Comparison of ENCODE assay signal across 15 cellular contexts in the genomic region with DNA sequence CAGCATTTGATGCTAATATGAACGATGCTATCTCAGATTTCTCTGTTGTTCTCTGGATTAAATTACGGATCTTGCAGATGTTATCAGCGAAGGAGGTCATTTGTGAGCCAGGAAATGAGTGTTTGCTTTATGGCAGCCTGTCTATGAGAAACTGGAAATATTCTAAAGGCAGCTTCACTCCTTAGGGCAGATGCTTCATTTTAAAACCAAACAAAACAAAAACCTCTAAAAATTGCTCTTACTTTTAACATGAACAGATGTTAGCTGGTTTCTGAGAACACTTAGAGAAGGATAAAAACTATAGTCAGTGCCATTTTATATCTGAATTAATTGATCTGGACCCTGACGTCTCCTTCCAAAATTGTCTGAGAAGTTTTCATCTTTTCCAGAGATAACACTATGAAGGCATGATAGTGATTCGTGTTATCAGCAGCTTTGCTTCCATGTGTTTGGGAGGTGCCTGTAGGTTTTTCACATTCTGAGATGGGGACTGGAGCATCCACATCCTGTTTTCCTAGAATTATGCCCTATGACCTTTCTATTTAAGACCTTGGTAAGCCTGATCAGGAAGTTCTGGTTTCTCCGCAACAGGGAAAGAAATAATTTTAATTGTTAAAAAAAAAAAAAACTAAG. TPM values are rescaled to one million over a fixed set of nuclear protein-coding genes. Genes with fewer than 3 reads are reported as not detected.
DNase-seq lines count a peak whose midpoint lies in the region; ATAC-seq, FAIRE-seq and TF ChIP-seq lines count a peak whose summit lies in the region.
"Had no signal": no experiment of that assay in that cellular context is flagged by ENCODE, and none has a peak within 500 bp of the region (broad histone marks: within the 10 kb centered on the region; RNA-seq: fewer than 3 reads in every experiment).

No MANE protein-coding gene starts in this region.

- no peak overlapping the region for H3K9ac ChIP-seq in liver (ENCODE audit: low read depth in 1 of 2, low read length in 2 of 2)
- no peak overlapping the region for H3K9ac ChIP-seq in HepG2 (ENCODE audit: insufficient read depth, low read depth, low read length)
- peak overlapping the region; percentile 16 for H3K9ac ChIP-seq in astrocyte (ENCODE audit: low read length)

- H3K36me3 ChIP-seq in liver (ENCODE audit: control insufficient read depth in 4 of 4, insufficient read depth in 3 of 4, low read depth in 1 of 4, low read length in 3 of 4), result no peaks in the 10 kb centered on the region
- no peaks in the 10 kb centered on the region for H3K36me3 ChIP-seq in HepG2 (replicated peaks in 1 of 2; ENCODE audit: control insufficient read depth in 1 of 2, insufficient read depth in 2 of 2, low read length in 2 of 2)
- no peaks in the 10 kb centered on the region for H3K36me3 ChIP-seq in astrocyte (ENCODE audit: insufficient read depth, low read length)
- H3K36me3 ChIP-seq in mesodermal cell (ENCODE audit: control insufficient read depth, insufficient read depth, low read length), result no peaks in the 10 kb centered on the region
- H3K36me3 ChIP-seq in CD8-positive, alpha-beta T cell (ENCODE audit: insufficient read depth, low read length), result no peaks in the 10 kb centered on the region
- H3K36me3 ChIP-seq: SJCRH30 had no signal

- no peaks in the 10 kb centered on the region for H3K9me3 ChIP-seq in liver (ENCODE audit: control insufficient read depth in 4 of 4, low read length in 3 of 4)
- H3K9me3 ChIP-seq in HepG2 (ENCODE audit: low read length), result no peaks in the 10 kb centered on the region
- no peaks in the 10 kb centered on the region for H3K9me3 ChIP-seq in astrocyte (ENCODE audit: insufficient read depth, low read depth, low read length)
- no peaks in the 10 kb centered on the region for H3K9me3 ChIP-seq in mesodermal cell (ENCODE audit: control insufficient read depth, low read length)
- H3K9me3 ChIP-seq in CD8-positive, alpha-beta T cell (ENCODE audit: low read length), result no peaks in the 10 kb centered on the region
- H3K9me3 ChIP-seq: SJCRH30 had no signal

- no peak for TF ChIP-seq RAD21 in liver (IDR thresholded peaks at IDR 0.05)
- no peak for TF ChIP-seq RAD21 in HepG2 (CRISPR knock-in tag; IDR thresholded peaks at IDR 0.05)

- H3K4me2 ChIP-seq in HepG2 (ENCODE audit: low read depth, low read length) (no peak overlapping the region), astrocyte (ENCODE audit: low read length) (peak overlapping the region; percentile 42)

- peak overlapping the region in 1 of 2 donors; percentile 27 for H3K27ac ChIP-seq in liver (ENCODE audit: low read depth in 1 of 2, low read length in 2 of 2)
- no peak overlapping the region for H3K27ac ChIP-seq in HepG2 (ENCODE audit: extremely low read length, insufficient read depth, low read length)
- peak overlapping the region; percentile 34 for H3K27ac ChIP-seq in astrocyte (ENCODE audit: low read depth, low read length)
- H3K27ac ChIP-seq in mesodermal cell (ENCODE audit: low read depth, low read length, severe bottlenecking), result peak overlapping the region; percentile 51
- H3K27ac ChIP-seq in CD8-positive, alpha-beta T cell (ENCODE audit: low read depth, low read length), result no peak overlapping the region
- H3K27ac ChIP-seq: SJCRH30 had no signal

- no peak for TF ChIP-seq POLR2A in HepG2 (IDR thresholded peaks at IDR 0.05; ENCODE audit: insufficient read depth in 1 of 2, low read depth in 2 of 2, low read length in 2 of 2)

- in situ Hi-C loops in HepG2 (cut with HindIII; ENCODE audit: extremely low pct_ligation_motif_present, low pct_unique_long_range_greater_than_20kb), result no loop called here

- POLR2A ChIA-PET in HepG2 (lab: Yijun Ruan, JAX), result no interaction called here
- POLR2A ChIA-PET in CD8-positive, alpha-beta T cell (lab: Charles Lee), result no interaction called here

- H3K4me1 Mint-ChIP-seq in astrocyte (ENCODE audit: low read depth, unreplicated experiment), result peaks cover 5% of the 10 kb centered on the region
- H3K4me1 Mint-ChIP-seq in CD8-positive, alpha-beta T cell (ENCODE audit: low read depth), result no peaks in the 10 kb centered on the region
- H3K4me1 Mint-ChIP-seq: naive thymus-derived CD8-positive, alpha-beta T cell had no signal

- H3K79me2 ChIP-seq in HepG2 (ENCODE audit: insufficient read depth, low read length) (no peaks in the 10 kb centered on the region), astrocyte (ENCODE audit: insufficient read depth, low read length) (no peaks in the 10 kb centered on the region)

- H4K20me1 ChIP-seq in HepG2 (ENCODE audit: insufficient read depth, low read length), result no peaks in the 10 kb centered on the region
- H4K20me1 ChIP-seq in astrocyte (ENCODE audit: insufficient read depth, low read length), result no peaks in the 10 kb centered on the region

- H3K4me3 Mint-ChIP-seq in astrocyte (ENCODE audit: unreplicated experiment), result no peak overlapping the region
- H3K4me3 Mint-ChIP-seq in CD8-positive, alpha-beta T cell, result no peak overlapping the region
- H3K4me3 Mint-ChIP-seq: dendritic cell treated with granulocyte-macrophage colony-stimulating factor and Interleukin-4, amounts not matched to agents 40 ng/mL and 50 ng/mL, for 4 days; naive thymus-derived CD8-positive, alpha-beta T cell had no signal

- no peaks in the 10 kb centered on the region for H3K27me3 Mint-ChIP-seq in astrocyte (ENCODE audit: low read depth, unreplicated experiment)
- no peaks in the 10 kb centered on the region for H3K27me3 Mint-ChIP-seq in CD8-positive, alpha-beta T cell (ENCODE audit: low read depth)
- H3K27me3 Mint-ChIP-seq: dendritic cell treated with granulocyte-macrophage colony-stimulating factor and Interleukin-4, amounts not matched to agents 40 ng/mL and 50 ng/mL, for 4 days had no signal

- H2AFZ ChIP-seq in HepG2 (ENCODE audit: low read length) (no peak overlapping the region), astrocyte (ENCODE audit: low read depth, low read length) (no peak overlapping the region)

- TF ChIP-seq EP300 in HepG2 (IDR thresholded peaks at IDR 0.05; ENCODE audit: low read depth in 2 of 2, low read length in 2 of 2) (no peak), HepG2 (CRISPR knock-in tag; IDR thresholded peaks at IDR 0.05; ENCODE audit: borderline replicate concordance) (no peak)

- intact Hi-C loops in HepG2 (cut with micrococcal nuclease; ENCODE audit: unreplicated experiment), result no loop called here
- intact Hi-C loops in CD8-positive, alpha-beta T cell (cut with DNase I, micrococcal nuclease), result no loop called here

- no TSS peak for BruUV-seq in HepG2 (replicated peaks; lab: Mats Ljungman, UMichigan)

- H3K4me1 ChIP-seq in liver (ENCODE audit: control insufficient read depth in 4 of 4, insufficient read depth in 4 of 4, low read length in 3 of 4) (peaks cover 7 to 23% (median 13%) of the 10 kb centered on the region in 4 donors), HepG2 (ENCODE audit: insufficient read depth, low read length) (no peaks in the 10 kb centered on the region), astrocyte (ENCODE audit: insufficient read depth, low read length) (peaks cover 2% of the 10 kb centered on the region), mesodermal cell (ENCODE audit: control insufficient read depth, insufficient read depth, low read length, poor library complexity, severe bottlenecking) (peaks cover 34% of the 10 kb centered on the region)
- H3K4me1 ChIP-seq in CD8-positive, alpha-beta T cell (ENCODE audit: insufficient read depth, low read length), result no peaks in the 10 kb centered on the region

- CTCF ChIA-PET in HepG2 (lab: Yijun Ruan, JAX; ENCODE audit: low intra/inter-chr PET ratio, low total read pairs), result no interaction called here
- CTCF ChIA-PET in CD8-positive, alpha-beta T cell (lab: Charles Lee), result no interaction called here

- H3K36me3 Mint-ChIP-seq in astrocyte (ENCODE audit: low read depth, unreplicated experiment), result peaks cover 4% of the 10 kb centered on the region
- no peaks in the 10 kb centered on the region for H3K36me3 Mint-ChIP-seq in CD8-positive, alpha-beta T cell
- H3K36me3 Mint-ChIP-seq: naive thymus-derived CD8-positive, alpha-beta T cell had no signal

- H3K27me3 ChIP-seq in liver (ENCODE audit: control insufficient read depth in 4 of 4, insufficient read depth in 4 of 4, low read length in 3 of 4), result no peaks in the 10 kb centered on the region
- H3K27me3 ChIP-seq in HepG2 (ENCODE audit: control insufficient read depth in 1 of 2, insufficient read depth in 2 of 2, low read length in 2 of 2), result no peaks in the 10 kb centered on the region
- H3K27me3 ChIP-seq in astrocyte (ENCODE audit: insufficient read depth, low read length), result no peaks in the 10 kb centered on the region
- no peaks in the 10 kb centered on the region for H3K27me3 ChIP-seq in CD8-positive, alpha-beta T cell (ENCODE audit: insufficient read depth, low read length)
- H3K27me3 ChIP-seq: SJCRH30 had no signal

- H3K4me3 ChIP-seq in liver (ENCODE audit: low read depth in 1 of 3, low read length in 3 of 3), result no peak overlapping the region
- H3K4me3 ChIP-seq in HepG2 (replicated peaks in 1 of 3; ENCODE audit: insufficient read depth in 1 of 3, low read depth in 2 of 3, low read length in 3 of 3), result no peak overlapping the region
- H3K4me3 ChIP-seq in astrocyte (ENCODE audit: insufficient read depth, low read depth, low read length), result no peak overlapping the region
- no peak overlapping the region for H3K4me3 ChIP-seq in mesodermal cell (ENCODE audit: extremely low read depth, insufficient read depth, low read length, poor library complexity, severe bottlenecking)
- no peak overlapping the region for H3K4me3 ChIP-seq in CD8-positive, alpha-beta T cell (ENCODE audit: low read depth, low read length)
- H3K4me3 ChIP-seq: SJCRH30 had no signal

- FAIRE-seq in HepG2 (lab: Jason Lieb, UNC) (no peak), astrocyte (lab: Jason Lieb, UNC) (peak; percentile 58)

- WGBS in liver, result 63% methylated on average over 6 of the region's 6 CpGs
- WGBS in HepG2 (ENCODE audit: low lambda C conversion rate), result 15% methylated on average over 6 of the region's 6 CpGs
- WGBS in mesodermal cell (ENCODE audit: insufficient coverage in 2 of 2), 2 experiments, result 92 to 93% methylated on average over 3 to 4 of the region's 6 CpGs

- H3K27ac Mint-ChIP-seq in astrocyte (ENCODE audit: unreplicated experiment), result no peak overlapping the region
- H3K27ac Mint-ChIP-seq in CD8-positive, alpha-beta T cell, result no peak overlapping the region
- H3K27ac Mint-ChIP-seq: dendritic cell treated with granulocyte-macrophage colony-stimulating factor and Interleukin-4, amounts not matched to agents 40 ng/mL and 50 ng/mL, for 4 days; naive thymus-derived CD8-positive, alpha-beta T cell had no signal

- DNase-seq in HepG2 (ENCODE audit: low spot score) (no peak), astrocyte (ENCODE audit: low read depth) (no peak), cerebellar cortex (ENCODE audit: low spot score) (no peak), RKO (ENCODE audit: low spot score) (no peak)
- no peak for DNase-seq in CD8-positive, alpha-beta T cell
- no peak for DNase-seq in activated CD8-positive, alpha-beta memory T cell treated with anti-CD3 and anti-CD28 coated beads, Interleukin-2, amount 50 U/mL, for 48 hours
- DNase-seq: activated CD4-positive, alpha-beta T cell treated with anti-CD3 and anti-CD28 coated beads for 4 hours; activated naive CD4-positive, alpha-beta T cell; hypothalamus; naive thymus-derived CD8-positive, alpha-beta T cell; stimulated activated CD4-positive, alpha-beta T cell treated with anti-CD3 and anti-CD28 coated beads, Interleukin-2, amount 100 ng/mL, for 48 hours had no signal

- H3K9me3 Mint-ChIP-seq in astrocyte (ENCODE audit: unreplicated experiment), result no peaks in the 10 kb centered on the region
- H3K9me3 Mint-ChIP-seq in CD8-positive, alpha-beta T cell, result no peaks in the 10 kb centered on the region
- H3K9me3 Mint-ChIP-seq: dendritic cell treated with granulocyte-macrophage colony-stimulating factor and Interleukin-4, amounts not matched to agents 40 ng/mL and 50 ng/mL, for 4 days had no signal

- ATAC-seq in HepG2, result no peak
- ATAC-seq in CD8-positive, alpha-beta T cell, result no peak
- ATAC-seq: naive thymus-derived CD8-positive, alpha-beta T cell had no signal

- TF ChIP-seq CTCF in liver (IDR thresholded peaks at IDR 0.05; ENCODE audit: low read depth, low read length, missing input control) (no peak), HepG2 (CRISPR knock-in tag; IDR thresholded peaks at IDR 0.05) (no peak), astrocyte (IDR thresholded peaks at IDR 0.05; ENCODE audit: insufficient read depth, low read depth, low read length) (no peak)
- TF ChIP-seq CTCF in CD8-positive, alpha-beta T cell (IDR thresholded peaks at IDR 0.05), result no peak

RNA-seq across cellular contexts. Expression of a gene that starts 53.1 kb away (rescaled TPM):
- total RNA-seq in liver (10 to 100 TPM in 1 of 2 donors, 1 to 10 TPM in 1; 8.5 to 58.0 TPM), HepG2 (2016; rRNA removed; fragmentation: Illumina TruSeq; extraction: Trizol) (27.0 and 41.6 TPM in 2 replicates), astrocyte (6.0 and 6.1 TPM in 2 replicates)
- polyA plus RNA-seq in liver (10 to 100 TPM; 11.1 to 18.1 TPM), HepG2 (2011; rRNA removed) (8.1 and 11.5 TPM in 2 replicates)
- total RNA-seq in HepG2 (2016; cell fraction: cytosol; rRNA removed; fragmentation: Illumina TruSeq; extraction: Trizol; ENCODE audit: low read depth), result 19.1 and 22.1 TPM in 2 replicates
- total RNA-seq in HepG2 (2016; cell fraction: insoluble cytoplasmic fraction; rRNA removed; fragmentation: Illumina TruSeq; extraction: Trizol), result 26.8 and 37.9 TPM in 2 replicates
- 42.6 and 47.7 TPM in 2 replicates for total RNA-seq in HepG2 (2016; cell fraction: membrane; rRNA removed; fragmentation: Illumina TruSeq; extraction: Trizol)
- 34.0 and 36.3 TPM in 2 replicates for total RNA-seq in HepG2 (2016; cell fraction: nucleus; rRNA removed; fragmentation: Illumina TruSeq; extraction: Trizol)
- 5.7 and 8.0 TPM in 2 replicates for polyA plus RNA-seq in HepG2 (2011; cell fraction: cytosol; rRNA removed)
- polyA plus RNA-seq in HepG2 (2011; cell fraction: nucleus; rRNA removed), result 4.5 and 5.1 TPM in 2 replicates
- polyA plus RNA-seq in HepG2 (2012), result 8.0 and 9.2 TPM in 2 replicates
- polyA plus RNA-seq in HepG2 (2016; cell fraction: cytosol; fragmentation: Illumina TruSeq; extraction: Trizol; ENCODE audit: low read depth), result 13.3 and 13.8 TPM in 2 replicates
- 25.0 and 25.2 TPM in 2 replicates for polyA plus RNA-seq in HepG2 (2016; cell fraction: insoluble cytoplasmic fraction; fragmentation: Illumina TruSeq; extraction: Trizol; ENCODE audit: low read depth)
- 25.4 and 27.2 TPM in 2 replicates for polyA plus RNA-seq in HepG2 (2016; cell fraction: membrane; fragmentation: Illumina TruSeq; extraction: Trizol; ENCODE audit: low read depth)
- polyA plus RNA-seq in HepG2 (2016; cell fraction: nucleus; fragmentation: Illumina TruSeq; extraction: Trizol; ENCODE audit: insufficient read depth, low read depth), result 12.7 and 13.4 TPM in 2 replicates
- polyA minus RNA-seq in HepG2 (2011; rRNA and poly(A)+ RNA removed; ENCODE audit: low replicate concordance), result 2.6 and 9.2 TPM in 2 replicates
- 6.2 and 8.8 TPM in 2 replicates for polyA minus RNA-seq in HepG2 (2011; cell fraction: cytosol; rRNA and poly(A)+ RNA removed)
- 22.3 and 31.6 TPM in 2 replicates for polyA minus RNA-seq in HepG2 (2011; cell fraction: nucleus; rRNA and poly(A)+ RNA removed)
- polyA plus RNA-seq in mesodermal cell (2013, experiment 1 of 2), result 17.2 TPM
- 18.7 TPM for polyA plus RNA-seq in mesodermal cell (2013, experiment 2 of 2)
- not detected for total RNA-seq in CD8-positive, alpha-beta T cell
- total RNA-seq: naive thymus-derived CD8-positive, alpha-beta T cell had no signal
- polyA plus RNA-seq: naive thymus-derived CD8-positive, alpha-beta T cell had no signal

Comparison
In these comparisons a context has a peak if more than half of its experiments do, and no peak if none do; other contexts are left out.
1. H3K27ac ChIP-seq: peak in astrocyte (single experiment) and mesodermal cell (single experiment); none in HepG2 (single experiment) and CD8-positive, alpha-beta T cell (single experiment).